ENCODE assay signal across 29 cellular contexts in the genomic region with DNA sequence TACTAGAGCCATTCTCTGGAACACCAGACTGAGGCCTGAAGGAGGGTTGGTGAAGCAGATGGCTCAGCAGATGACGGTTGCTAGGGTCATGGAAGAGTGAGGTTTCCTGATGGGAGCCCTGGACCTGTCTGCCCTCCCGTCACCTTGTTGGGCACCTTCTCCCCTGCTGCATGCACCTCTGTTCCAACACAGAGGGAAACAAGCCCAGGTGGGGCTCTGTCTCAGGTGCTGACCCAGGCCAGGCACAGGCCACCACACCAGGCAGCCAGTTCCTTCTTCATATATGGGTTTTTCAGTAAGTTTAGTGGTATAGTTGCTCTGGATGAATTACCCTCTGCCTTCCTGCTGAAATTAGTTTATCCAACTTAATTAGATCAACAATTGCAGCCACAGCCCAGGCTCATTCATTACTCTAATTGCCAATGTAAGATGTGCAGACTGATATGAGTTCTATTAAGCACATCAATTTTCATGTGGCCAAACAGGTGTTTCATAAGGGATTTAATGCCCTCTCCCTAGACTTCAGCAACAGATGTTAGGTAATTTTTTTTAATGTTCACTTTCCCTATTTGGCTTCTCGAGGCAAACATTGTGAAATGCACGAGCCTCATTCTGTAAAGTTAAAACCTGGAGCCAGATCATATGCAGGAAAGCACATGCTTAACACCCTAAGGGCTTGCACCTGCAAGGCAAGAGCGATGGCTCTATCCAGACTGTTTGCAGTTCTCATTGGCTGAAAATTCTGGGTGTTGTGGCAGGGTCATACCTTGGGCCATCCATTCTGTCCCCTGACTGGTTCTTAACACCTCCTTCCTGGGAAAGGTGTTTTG.
DNase-seq lines count a peak whose midpoint lies in the region; ATAC-seq, FAIRE-seq and TF ChIP-seq lines count a peak whose summit lies in the region.
"Had no signal": no experiment of that assay in that cellular context is flagged by ENCODE, and none has a peak within 500 bp of the region (broad histone marks: within the 10 kb centered on the region; RNA-seq: fewer than 3 reads in every experiment).

No MANE protein-coding gene starts in this region.

- intact Hi-C loops in mammary epithelial cell (cut with micrococcal nuclease) = no loop called here
- intact Hi-C loops in upper lobe of right lung (cut with DNase I) = no loop called here

- H2AFZ ChIP-seq in mammary epithelial cell (ENCODE audit: low read depth, low read length) = no peak overlapping the region
- H2AFZ ChIP-seq: PC-9 had no signal

- CTCF ChIA-PET in mammary epithelial cell (lab: Charles Lee; ENCODE audit: low non-redundant PET) = no interaction called here

- H3K9me3 ChIP-seq in mammary epithelial cell (replicated peaks; ENCODE audit: insufficient read depth, low read length) (no peaks in the 10 kb centered on the region), upper lobe of right lung (no peaks in the 10 kb centered on the region)
- H3K9me3 ChIP-seq: adrenal gland, left ventricle myocardium inferior, upper lobe of left lung had no signal

- ATAC-seq in SK-N-SH treated with all-trans-retinoic acid at 6 μM for 48 hours (no peak), upper lobe of right lung (peak; percentile 41), GM21786 (IDR thresholded peaks at IDR 0.05; ENCODE audit: unreplicated experiment) (no peak), HG03439 (IDR thresholded peaks at IDR 0.05; ENCODE audit: unreplicated experiment) (no peak)
- ATAC-seq: activated T-cell treated with anti-CD3 and anti-CD28 coated beads, Interleukin-2, amount 50 U/mL, for 4 hours; foreskin keratinocyte; naive thymus-derived CD8-positive, alpha-beta T cell had no signal

- no peak for FAIRE-seq in frontal cortex (lab: Jason Lieb, UNC)
- FAIRE-seq: A204.1 had no signal

- H3K79me2 ChIP-seq in mammary epithelial cell (ENCODE audit: insufficient read depth, low read length) = no peaks in the 10 kb centered on the region

- H3K4me3 ChIP-seq in mammary epithelial cell (replicated peaks in 1 of 3; ENCODE audit: insufficient read depth in 1 of 3, low read depth in 2 of 3, low read length in 3 of 3) (no peak overlapping the region), upper lobe of right lung (no peak overlapping the region)
- H3K4me3 ChIP-seq: adrenal gland, left ventricle myocardium inferior, PC-9, skin epidermis, upper lobe of left lung had no signal

- H4K20me1 ChIP-seq in mammary epithelial cell (ENCODE audit: insufficient read depth, low read length) = no peaks in the 10 kb centered on the region

- no peak overlapping the region for H3K4me2 ChIP-seq in mammary epithelial cell (ENCODE audit: insufficient read depth, low read depth, low read length)
- H3K4me2 ChIP-seq: PC-9 had no signal

- H3K27ac ChIP-seq in mammary epithelial cell (ENCODE audit: insufficient read depth, low read depth, low read length) = no peak overlapping the region
- H3K27ac ChIP-seq in upper lobe of right lung = no peak overlapping the region
- H3K27ac ChIP-seq: brain microvascular endothelial cell, foreskin keratinocyte, left ventricle myocardium inferior, PC-9, skin epidermis, upper lobe of left lung had no signal

- in situ Hi-C loops in T47D (cut with HindIII; ENCODE audit: low pct_unique_long_range_greater_than_20kb, low sequenced_read_pairs) (no loop called here), mammary epithelial cell (cut with MboI; ENCODE audit: low sequenced_read_pairs in 2 of 2) (no loop called here)

- no TSS peak for BruUV-seq in mammary epithelial cell (replicated peaks; lab: Mats Ljungman, UMichigan)

- dilution Hi-C loops in mammary epithelial cell (cut with HindIII; ENCODE audit: low sequenced_read_pairs) = no loop called here

- H3K27me3 ChIP-seq in mammary epithelial cell (ENCODE audit: insufficient read depth, low read length) (peaks cover 1% of the 10 kb centered on the region), upper lobe of right lung (no peaks in the 10 kb centered on the region)
- H3K27me3 ChIP-seq: adrenal gland, brain microvascular endothelial cell, upper lobe of left lung had no signal

- H3K4me1 ChIP-seq in mammary epithelial cell (ENCODE audit: insufficient read depth, low read length) (no peaks in the 10 kb centered on the region), upper lobe of right lung (no peaks in the 10 kb centered on the region)
- H3K4me1 ChIP-seq: foreskin keratinocyte, left ventricle myocardium inferior had no signal

- WGBS in mammary epithelial cell (ENCODE audit: low coverage, missing lambda C conversion rate) = 66% methylated on average over 4 of the region's 5 CpGs

- H3K36me3 ChIP-seq in mammary epithelial cell (ENCODE audit: insufficient read depth, low read length) (no peaks in the 10 kb centered on the region), upper lobe of right lung (no peaks in the 10 kb centered on the region)
- H3K36me3 ChIP-seq: brain microvascular endothelial cell, left ventricle myocardium inferior, upper lobe of left lung had no signal

- TF ChIP-seq CTCF in mammary epithelial cell (conservative IDR thresholded peaks at IDR 0.05 in 1 of 2, IDR thresholded peaks at IDR 0.05 in 1 of 2; ENCODE audit: extremely low read depth in 1 of 2, insufficient read depth in 1 of 2, low read depth in 1 of 2, low read length in 2 of 2) (no peak), upper lobe of right lung (IDR thresholded peaks at IDR 0.05) (no peak)

- no peak overlapping the region for H3K9ac ChIP-seq in mammary epithelial cell (ENCODE audit: insufficient read depth, low read length)

- DNase-seq in T47D (ENCODE audit: low read depth in 1 of 2, low spot score in 1 of 2) = peak; percentile 5 to 81
- DNase-seq in mammary epithelial cell = no peak
- peak; percentile 25 to 79 for DNase-seq in NCI-H524 (lab: John Stamatoyannopoulos, UW)
- no peak for DNase-seq in upper lobe of right lung
- DNase-seq in frontal cortex (ENCODE audit: low spot score in 2 of 2) = no peak
- DNase-seq: activated naive CD4-positive, alpha-beta T cell; activated T-cell treated with anti-CD3 and anti-CD28 coated beads, Interleukin-2, amount 50 U/mL, for 4 hours; brain microvascular endothelial cell; CD8-positive, alpha-beta memory T cell; DMS53; effector CD8-positive, alpha-beta T cell; foreskin keratinocyte; GDM1; H7; left ventricle myocardium inferior; midbrain; naive thymus-derived CD8-positive, alpha-beta T cell; NCI-H2107; NCI-H526 treated with DMSO at 0.1 percent for 48 hours; PC-9; SHP77 treated with DMSO at 0.1 percent for 48 hours; stimulated activated CD4-positive, alpha-beta T cell treated with anti-CD3 and anti-CD28 coated beads, Interleukin-1b, Interleukin-23, amount 100 ng/mL, for 48 hours had no signal

TF ChIP-seq in SK-N-SH treated with all-trans-retinoic acid at 6 μM for 48 hours, 23 proteins besides CTCF, POLR2A, EP300 and RAD21:
- TF ChIP-seq ZNF565 (CRISPR knock-in tag; conservative IDR thresholded peaks at IDR 0.05; ENCODE audit: low read depth) (no peak), TCF4 (CRISPR knock-in tag; IDR thresholded peaks at IDR 0.05; ENCODE audit: borderline replicate concordance) (peak; percentile 79; the same call in 1 of the 2 replicates), SNAI2 (CRISPR knock-in tag; IDR thresholded peaks at IDR 0.05) (peak; percentile 95), ARNTL (CRISPR knock-in tag; IDR thresholded peaks at IDR 0.05; ENCODE audit: borderline replicate concordance, low read depth) (no peak), ZNF70 (CRISPR knock-in tag; IDR thresholded peaks at IDR 0.05) (peak; percentile 31; the same call in 1 of the 2 replicates), PPARA (CRISPR knock-in tag; IDR thresholded peaks at IDR 0.05; ENCODE audit: borderline replicate concordance) (0 out of 2 replicates have a peak, but pooled peaks have one; percentile 56)
- TF ChIP-seq, protein P1, sequence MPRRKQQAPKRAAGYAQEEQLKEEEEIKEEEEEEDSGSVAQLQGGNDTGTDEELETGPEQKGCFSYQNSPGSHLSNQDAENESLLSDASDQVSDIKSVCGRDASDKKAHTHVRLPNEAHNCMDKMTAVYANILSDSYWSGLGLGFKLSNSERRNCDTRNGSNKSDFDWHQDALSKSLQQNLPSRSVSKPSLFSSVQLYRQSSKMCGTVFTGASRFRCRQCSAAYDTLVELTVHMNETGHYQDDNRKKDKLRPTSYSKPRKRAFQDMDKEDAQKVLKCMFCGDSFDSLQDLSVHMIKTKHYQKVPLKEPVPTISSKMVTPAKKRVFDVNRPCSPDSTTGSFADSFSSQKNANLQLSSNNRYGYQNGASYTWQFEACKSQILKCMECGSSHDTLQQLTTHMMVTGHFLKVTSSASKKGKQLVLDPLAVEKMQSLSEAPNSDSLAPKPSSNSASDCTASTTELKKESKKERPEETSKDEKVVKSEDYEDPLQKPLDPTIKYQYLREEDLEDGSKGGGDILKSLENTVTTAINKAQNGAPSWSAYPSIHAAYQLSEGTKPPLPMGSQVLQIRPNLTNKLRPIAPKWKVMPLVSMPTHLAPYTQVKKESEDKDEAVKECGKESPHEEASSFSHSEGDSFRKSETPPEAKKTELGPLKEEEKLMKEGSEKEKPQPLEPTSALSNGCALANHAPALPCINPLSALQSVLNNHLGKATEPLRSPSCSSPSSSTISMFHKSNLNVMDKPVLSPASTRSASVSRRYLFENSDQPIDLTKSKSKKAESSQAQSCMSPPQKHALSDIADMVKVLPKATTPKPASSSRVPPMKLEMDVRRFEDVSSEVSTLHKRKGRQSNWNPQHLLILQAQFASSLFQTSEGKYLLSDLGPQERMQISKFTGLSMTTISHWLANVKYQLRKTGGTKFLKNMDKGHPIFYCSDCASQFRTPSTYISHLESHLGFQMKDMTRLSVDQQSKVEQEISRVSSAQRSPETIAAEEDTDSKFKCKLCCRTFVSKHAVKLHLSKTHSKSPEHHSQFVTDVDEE (CRISPR knock-in tag; IDR thresholded peaks at IDR 0.05) = peak; percentile 69; the same call in 1 of the 2 replicates
- TF ChIP-seq, protein P2, sequence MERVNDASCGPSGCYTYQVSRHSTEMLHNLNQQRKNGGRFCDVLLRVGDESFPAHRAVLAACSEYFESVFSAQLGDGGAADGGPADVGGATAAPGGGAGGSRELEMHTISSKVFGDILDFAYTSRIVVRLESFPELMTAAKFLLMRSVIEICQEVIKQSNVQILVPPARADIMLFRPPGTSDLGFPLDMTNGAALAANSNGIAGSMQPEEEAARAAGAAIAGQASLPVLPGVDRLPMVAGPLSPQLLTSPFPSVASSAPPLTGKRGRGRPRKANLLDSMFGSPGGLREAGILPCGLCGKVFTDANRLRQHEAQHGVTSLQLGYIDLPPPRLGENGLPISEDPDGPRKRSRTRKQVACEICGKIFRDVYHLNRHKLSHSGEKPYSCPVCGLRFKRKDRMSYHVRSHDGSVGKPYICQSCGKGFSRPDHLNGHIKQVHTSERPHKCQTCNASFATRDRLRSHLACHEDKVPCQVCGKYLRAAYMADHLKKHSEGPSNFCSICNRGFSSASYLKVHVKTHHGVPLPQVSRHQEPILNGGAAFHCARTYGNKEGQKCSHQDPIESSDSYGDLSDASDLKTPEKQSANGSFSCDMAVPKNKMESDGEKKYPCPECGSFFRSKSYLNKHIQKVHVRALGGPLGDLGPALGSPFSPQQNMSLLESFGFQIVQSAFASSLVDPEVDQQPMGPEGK (CRISPR knock-in tag; IDR thresholded peaks at IDR 0.05; ENCODE audit: borderline replicate concordance) = no peak

Comparison
In these comparisons a context has a peak if more than half of its experiments do, and no peak if none do; other contexts are left out.
1. DNase-seq: peak in T47D (2 of 2) and NCI-H524 (2 of 2); none in mammary epithelial cell (single experiment), upper lobe of right lung (single experiment) and frontal cortex (0 of 2).